In the genomic region with DNA sequence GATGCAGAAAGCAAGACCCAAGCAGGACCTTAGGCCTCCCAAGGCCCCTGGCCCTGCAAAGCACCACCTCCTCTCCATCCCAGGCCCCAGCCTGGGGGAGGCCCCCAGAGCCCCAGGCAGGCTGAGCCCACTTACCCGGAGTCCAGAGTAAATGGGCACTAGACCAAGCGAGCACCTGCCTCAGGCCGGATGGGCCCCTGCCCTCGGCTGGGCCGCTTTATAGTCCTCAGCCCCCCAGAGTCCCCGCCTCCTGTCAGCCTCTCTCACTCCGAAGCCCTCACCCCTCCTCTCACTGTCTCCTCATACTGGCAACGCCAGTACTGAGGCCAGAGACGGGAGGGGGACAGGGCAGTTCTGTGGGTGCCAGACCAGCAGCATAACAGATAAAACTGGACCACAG, we compare ENCODE assay signal across 20 cellular contexts. TPM values are rescaled to one million over a fixed set of nuclear protein-coding genes. Genes with fewer than 3 reads are reported as not detected.
DNase-seq lines count a peak whose midpoint lies in the region; ATAC-seq and TF ChIP-seq lines count a peak whose summit lies in the region.
"Had no signal": no experiment of that assay in that cellular context is flagged by ENCODE, and none has a peak within 500 bp of the region (broad histone marks: within the 10 kb centered on the region; RNA-seq: fewer than 3 reads in every experiment).

A gene with protein sequence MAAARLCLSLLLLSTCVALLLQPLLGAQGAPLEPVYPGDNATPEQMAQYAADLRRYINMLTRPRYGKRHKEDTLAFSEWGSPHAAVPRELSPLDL (minus strand): TSS at position 191 of the 400 bp plus-strand sequence. CDS start 822 bp downstream, outside the sequence.

- no peaks in the 10 kb centered on the region for H3K36me3 ChIP-seq in body of pancreas (replicated peaks in 1 of 2; ENCODE audit: insufficient read depth in 1 of 2, low read depth in 2 of 2)
- H3K36me3 ChIP-seq in mesenchymal stem cell (ENCODE audit: control insufficient read depth in 1 of 2, insufficient read depth in 2 of 2, low read depth in 1 of 2, low read length in 2 of 2), result no peaks in the 10 kb centered on the region
- no peaks in the 10 kb centered on the region for H3K36me3 ChIP-seq in parathyroid adenoma (ENCODE audit: control insufficient read depth, insufficient read depth, low read length)

- H3K9me3 ChIP-seq in body of pancreas (no peaks in the 10 kb centered on the region), mesenchymal stem cell (ENCODE audit: control insufficient read depth, low read length) (no peaks in the 10 kb centered on the region), parathyroid adenoma (ENCODE audit: control insufficient read depth, low read length) (no peaks in the 10 kb centered on the region)
- H3K9me3 ChIP-seq: Caco-2 had no signal

- H3K4me1 ChIP-seq in body of pancreas (peaks cover 5% of the 10 kb centered on the region), mesenchymal stem cell (ENCODE audit: control insufficient read depth, insufficient read depth, low read depth, low read length) (peaks cover 5% of the 10 kb centered on the region), parathyroid adenoma (peaks cover 46% of the 10 kb centered on the region)

- H3K4me3 Mint-ChIP-seq in activated CD4-positive, alpha-beta memory T cell treated with anti-CD3 and anti-CD28 coated beads, Interleukin-2, amount 10 ng/mL, durations not matched to agents 7 days and 5 days, result no peak within 1 kb of the TSS
- H3K4me3 Mint-ChIP-seq: CD14-positive monocyte; CD8-positive, alpha-beta T cell; GM23338; H9 had no signal

- H3K9me3 Mint-ChIP-seq in activated CD4-positive, alpha-beta memory T cell treated with anti-CD3 and anti-CD28 coated beads, Interleukin-2, amount 10 ng/mL, durations not matched to agents 7 days and 5 days, result no peaks in the 10 kb centered on the region
- H3K9me3 Mint-ChIP-seq: CD8-positive, alpha-beta T cell; GM23338; H9 had no signal

- intact Hi-C loops in body of pancreas (cut with DNase I), result no loop called here

- no peaks in the 10 kb centered on the region for H3K36me3 Mint-ChIP-seq in activated CD4-positive, alpha-beta memory T cell treated with anti-CD3 and anti-CD28 coated beads, Interleukin-2, amount 10 ng/mL, durations not matched to agents 7 days and 5 days (ENCODE audit: low read depth)
- H3K36me3 Mint-ChIP-seq: CD8-positive, alpha-beta T cell had no signal

- no peak within 1 kb of the TSS for H2BK12ac ChIP-seq in mesenchymal stem cell (ENCODE audit: low read length in 2 of 2)

- H3K4me3 ChIP-seq in body of pancreas (no peak within 1 kb of the TSS), mesenchymal stem cell (ENCODE audit: insufficient read depth in 1 of 2, low read depth in 1 of 2, low read length in 2 of 2) (no peak within 1 kb of the TSS), parathyroid adenoma (ENCODE audit: low read depth, low read length) (no peak within 1 kb of the TSS)
- H3K4me3 ChIP-seq: GM12878, GM23338, K562 had no signal

- H2AFZ ChIP-seq in mesenchymal stem cell (ENCODE audit: low read depth, low read length) (no peak within 1 kb of the TSS), parathyroid adenoma (peak within 1 kb of the TSS; percentile 9)
- H2AFZ ChIP-seq: GM23338 had no signal

- no peak within 1 kb of the TSS for H3K27ac Mint-ChIP-seq in activated CD4-positive, alpha-beta memory T cell treated with anti-CD3 and anti-CD28 coated beads, Interleukin-2, amount 10 ng/mL, durations not matched to agents 7 days and 5 days
- H3K27ac Mint-ChIP-seq: CD8-positive, alpha-beta T cell had no signal

- TF ChIP-seq POLR2A in body of pancreas (IDR thresholded peaks at IDR 0.05), result no peak

- H3K18ac ChIP-seq in mesenchymal stem cell (ENCODE audit: low read depth in 1 of 2, low read length in 2 of 2), result no peak within 1 kb of the TSS

- H4K91ac ChIP-seq in mesenchymal stem cell (ENCODE audit: low read length), result no peak within 1 kb of the TSS

- no peak within 1 kb of the TSS for H4K8ac ChIP-seq in mesenchymal stem cell (ENCODE audit: low read length)

- no peak within 1 kb of the TSS for H3K14ac ChIP-seq in mesenchymal stem cell (ENCODE audit: low read length in 2 of 2)

- peak; percentile 28 for DNase-seq in D341Med (ENCODE audit: low spot score)
- no peak for DNase-seq in body of pancreas
- DNase-seq in mesenchymal stem cell, result no peak
- DNase-seq in NCI-H2081 (lab: John Stamatoyannopoulos, UW), result no peak
- DNase-seq in activated CD4-positive, alpha-beta memory T cell treated with anti-CD3 and anti-CD28 coated beads, Interleukin-2, amount 10 ng/mL, durations not matched to agents 7 days and 5 days, result no peak
- DNase-seq: Caco-2; CD8-positive, alpha-beta T cell; DMS 273 treated with DMSO at 0.1 percent for 48 hours; H9 had no signal

- no peak for ATAC-seq in body of pancreas
- ATAC-seq in HG02642 (IDR thresholded peaks at IDR 0.05; ENCODE audit: poor library complexity, unreplicated experiment), result no peak
- ATAC-seq: CD8-positive, alpha-beta T cell; GM12878; GM23338; K562 had no signal

- H3K4me1 Mint-ChIP-seq in activated CD4-positive, alpha-beta memory T cell treated with anti-CD3 and anti-CD28 coated beads, Interleukin-2, amount 10 ng/mL, durations not matched to agents 7 days and 5 days, result peaks cover 25% of the 10 kb centered on the region

- H3K9ac ChIP-seq in mesenchymal stem cell (ENCODE audit: low read length) (peak within 1 kb of the TSS; percentile 65), parathyroid adenoma (no peak within 1 kb of the TSS)

- H3K79me2 ChIP-seq in parathyroid adenoma, result peaks cover 3% of the 10 kb centered on the region

- TF ChIP-seq CTCF in body of pancreas (IDR thresholded peaks at IDR 0.05) (no peak), parathyroid adenoma (IDR thresholded peaks at IDR 0.05) (no peak)

- H2AK5ac ChIP-seq in mesenchymal stem cell (ENCODE audit: low read length, severe bottlenecking), result no peak within 1 kb of the TSS

- 85 to 95% methylated on average over 4 to 9 of the region's 9 CpGs for WGBS in body of pancreas, 2 donors
- 85% methylated on average over 9 of the region's 9 CpGs for WGBS in mesenchymal stem cell

- H2BK5ac ChIP-seq in mesenchymal stem cell (ENCODE audit: low read depth, low read length, poor library complexity, severe bottlenecking), result no peak within 1 kb of the TSS

- CTCF ChIA-PET in activated CD4-positive, alpha-beta memory T cell treated with anti-CD3 and anti-CD28 coated beads, Interleukin-2, amount 10 ng/mL, durations not matched to agents 7 days and 5 days (lab: Charles Lee), result interaction anchor here (0.6 to 3.1 kb wide), 5 partner anchors 14 to 139 kb away, joined by 3 to 55 read pairs (median 17); a partner anchor contains a TSS

- H3K27me3 ChIP-seq in body of pancreas (no peaks in the 10 kb centered on the region), mesenchymal stem cell (ENCODE audit: control insufficient read depth in 1 of 2, insufficient read depth in 1 of 2, low read length in 2 of 2) (peaks cover 17 to 22% of the 10 kb centered on the region in 2 experiments), parathyroid adenoma (ENCODE audit: control insufficient read depth, insufficient read depth, low read length) (no peaks in the 10 kb centered on the region)

- H3K23ac ChIP-seq in mesenchymal stem cell (ENCODE audit: low read length in 2 of 2), result no peak within 1 kb of the TSS

- H2BK15ac ChIP-seq in mesenchymal stem cell (ENCODE audit: low read depth, poor library complexity, severe bottlenecking), result no peak within 1 kb of the TSS

- H3K27me3 Mint-ChIP-seq in activated CD4-positive, alpha-beta memory T cell treated with anti-CD3 and anti-CD28 coated beads, Interleukin-2, amount 10 ng/mL, durations not matched to agents 7 days and 5 days, result peaks cover 11% of the 10 kb centered on the region

- H3K4me2 ChIP-seq in mesenchymal stem cell (ENCODE audit: low read length, poor library complexity, severe bottlenecking), result no peak within 1 kb of the TSS
- no peak within 1 kb of the TSS for H3K4me2 ChIP-seq in parathyroid adenoma (ENCODE audit: low read length)
- H3K4me2 ChIP-seq: GM23338 had no signal

- no peak within 1 kb of the TSS for H3K4ac ChIP-seq in mesenchymal stem cell (ENCODE audit: low read depth in 1 of 2, low read length in 2 of 2)

- POLR2A ChIA-PET in activated CD4-positive, alpha-beta memory T cell treated with anti-CD3 and anti-CD28 coated beads, Interleukin-2, amount 10 ng/mL, durations not matched to agents 7 days and 5 days (lab: Charles Lee), result no interaction called here

- H3K27ac ChIP-seq in body of pancreas (no peak within 1 kb of the TSS), mesenchymal stem cell (ENCODE audit: low read length, poor library complexity, severe bottlenecking) (no peak within 1 kb of the TSS), parathyroid adenoma (peak within 1 kb of the TSS; percentile 96)
- H3K27ac ChIP-seq: 22Rv1, HL-60 had no signal

- no peak within 1 kb of the TSS for H2BK120ac ChIP-seq in mesenchymal stem cell (ENCODE audit: low read depth, low read length)

- H3K79me1 ChIP-seq in mesenchymal stem cell (replicated peaks; ENCODE audit: low read length, poor library complexity, severe bottlenecking), result no peaks in the 10 kb centered on the region

RNA-seq across cellular contexts. Expression of the gene that starts here (rescaled TPM):
- 10 to 100 TPM; 15.5 to 51.6 TPM for total RNA-seq in body of pancreas
- polyA plus RNA-seq in mesenchymal stem cell (2013, experiment 1 of 2), result not detected
- polyA plus RNA-seq in mesenchymal stem cell (2013, experiment 2 of 2), result not detected
- not detected for total RNA-seq in activated CD4-positive, alpha-beta memory T cell treated with anti-CD3 and anti-CD28 coated beads, Interleukin-2, amount 10 ng/mL, durations not matched to agents 7 days and 5 days
- total RNA-seq: A673; Caco-2; CD8-positive, alpha-beta T cell; G401; GM12878; GM23338; H9; K562 had no signal
- polyA plus RNA-seq: BJ, CD14-positive monocyte, K562 had no signal

Comparison
In these comparisons a context has a peak if more than half of its experiments do, and no peak if none do; other contexts are left out.
1. RNA of the gene that starts here (total RNA-seq): 15.5 to 51.6 TPM in body of pancreas; not detected in activated CD4-positive, alpha-beta memory T cell treated with anti-CD3 and anti-CD28 coated beads, Interleukin-2, amount 10 ng/mL, durations not matched to agents 7 days and 5 days; every median in the first group is over 10 times any median in the second.